ENCODE assay signal across 19 cellular contexts in genomic region chr1:235111107-235111506, GRCh38.
"Had no signal": no experiment of that assay in that cellular context is flagged by ENCODE, and none has a peak within 500 bp of the region (broad histone marks: within the 10 kb centered on the region; RNA-seq: fewer than 3 reads in every experiment).

No MANE protein-coding gene starts in this region.

- H3K9me3 Mint-ChIP-seq: natural killer cell, neural crest cell had no signal

- H3K4me3 Mint-ChIP-seq: natural killer cell, neural crest cell had no signal

- H3K4me3 ChIP-seq: esophagus muscularis mucosa, gastrocnemius medialis, spleen, stomach, thoracic aorta, transverse colon had no signal

- H3K27me3 ChIP-seq: esophagus muscularis mucosa, gastrocnemius medialis, spleen, stomach, transverse colon had no signal

- H3K27ac Mint-ChIP-seq: natural killer cell had no signal

- ATAC-seq: gastrocnemius medialis, left lobe of liver, natural killer cell, sciatic nerve had no signal

- H3K4me1 Mint-ChIP-seq: neural crest cell had no signal

- H3K27ac ChIP-seq: esophagus muscularis mucosa, gastrocnemius medialis, spleen, stomach, thoracic aorta, transverse colon had no signal

- H3K4me1 ChIP-seq: gastrocnemius medialis, spleen, stomach, transverse colon had no signal

- H3K9me3 ChIP-seq: esophagus muscularis mucosa, gastrocnemius medialis, spleen, stomach, thoracic aorta, transverse colon had no signal

- DNase-seq: effector memory CD4-positive, alpha-beta T cell; gastrocnemius medialis; glutamatergic neuron; islet precursor cell; mammary epithelial cell; natural killer cell; posterior cingulate gyrus; spleen; stimulated activated CD4-positive, alpha-beta T cell treated with anti-CD3 and anti-CD28 coated beads, Interleukin-2, amount 100 ng/mL, for 24 hours; stimulated activated CD4-positive, alpha-beta T cell treated with anti-CD3 and anti-CD28 coated beads, Interleukin-4, amount 100 ng/mL, for 4 hours; stimulated activated naive CD4-positive, alpha-beta T cell; stomach; substantia nigra; transverse colon had no signal
